Comparison of ENCODE assay signal across 14 cellular contexts in the genomic region with DNA sequence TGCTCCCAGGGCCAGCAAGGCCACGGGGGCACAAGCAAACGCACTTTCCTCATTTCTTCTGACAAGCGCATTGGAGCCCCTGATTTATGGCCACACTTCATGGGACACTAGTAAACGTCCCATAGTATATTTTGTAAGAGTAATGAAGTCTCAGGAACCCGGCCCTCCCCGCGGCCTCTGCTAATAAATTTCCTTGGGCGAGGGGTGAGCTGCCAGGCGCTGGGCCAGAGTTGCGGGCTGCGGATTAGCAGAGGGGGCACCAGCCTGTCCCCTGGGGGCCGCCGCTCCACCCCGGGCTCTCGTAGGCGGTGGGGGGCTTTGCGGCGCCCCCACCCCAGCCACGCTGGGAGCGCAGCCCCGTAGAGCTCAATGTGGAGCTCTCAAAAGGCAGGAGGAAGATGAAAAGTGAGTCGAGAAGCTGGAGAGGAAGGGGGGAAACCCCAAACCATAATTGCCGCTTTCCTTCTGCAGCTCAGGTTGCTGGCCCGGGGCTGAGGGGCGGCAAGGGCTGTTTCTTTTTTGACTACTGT.
DNase-seq lines count a peak whose midpoint lies in the region; ATAC-seq and TF ChIP-seq lines count a peak whose summit lies in the region.
"Had no signal": no experiment of that assay in that cellular context is flagged by ENCODE, and none has a peak within 500 bp of the region (broad histone marks: within the 10 kb centered on the region; RNA-seq: fewer than 3 reads in every experiment).

No MANE protein-coding gene starts in this region.

- H3K9me3 ChIP-seq in testis: no peaks in the 10 kb centered on the region

- DNase-seq in activated T-cell treated with anti-CD3 and anti-CD28 coated beads, Interleukin-2, amount 50 U/mL, for 4 hours: no peak
- DNase-seq in activated T-cell treated with anti-CD3 and anti-CD28 coated beads for 4 hours: no peak
- peak; percentile 17 for DNase-seq in SK-N-DZ (ENCODE audit: low spot score)
- DNase-seq in iPS-NIHi11 (ENCODE audit: low spot score): peak; percentile 17
- no peak for DNase-seq in testis
- DNase-seq in AG08395 (ENCODE audit: low spot score): no peak
- DNase-seq: activated CD4-positive, alpha-beta T cell treated with anti-CD3 and anti-CD28 coated beads for 4 hours; activated effector memory CD4-positive, alpha-beta T cell treated with Interleukin-2 at 50 U/mL for 16 hours; hippocampal formation; NCI-H2171 treated with DMSO at 0.1 percent for 48 hours; occipital lobe had no signal

- 45 to 57% methylated on average over 25 of the region's 25 CpGs for WGBS in testis, 2 donors

- intact Hi-C loops in testis (cut with DNase I; ENCODE audit: low total_unique reads): no loop called here

- ATAC-seq in activated T-cell treated with anti-CD3 and anti-CD28 coated beads, Interleukin-2, amount 50 U/mL, for 4 hours: peak; percentile 46 to 50
- no peak for ATAC-seq in HG02973 (IDR thresholded peaks at IDR 0.05; ENCODE audit: unreplicated experiment)
- no peak for ATAC-seq in GM19467 (IDR thresholded peaks at IDR 0.05; ENCODE audit: unreplicated experiment)

- H3K27ac ChIP-seq in testis: no peak overlapping the region
- H3K27ac ChIP-seq: epithelial cell of prostate had no signal

- TF ChIP-seq CTCF in testis (IDR thresholded peaks at IDR 0.05): no peak

- peaks cover 27% of the 10 kb centered on the region for H3K27me3 Mint-ChIP-seq in activated T-cell treated with anti-CD3 and anti-CD28 coated beads, Interleukin-2, amount 50 U/mL, for 4 hours (ENCODE audit: low read depth)

- H3K4me1 ChIP-seq in testis: peaks cover 3% of the 10 kb centered on the region

- H3K4me1 Mint-ChIP-seq in activated T-cell treated with anti-CD3 and anti-CD28 coated beads, Interleukin-2, amount 50 U/mL, for 4 hours (ENCODE audit: low read depth): peaks cover 4% of the 10 kb centered on the region

- H3K27me3 ChIP-seq in testis: no peaks in the 10 kb centered on the region

- no peak for TF ChIP-seq POLR2A in testis (IDR thresholded peaks at IDR 0.05)

- H3K36me3 Mint-ChIP-seq in activated T-cell treated with anti-CD3 and anti-CD28 coated beads, Interleukin-2, amount 50 U/mL, for 4 hours (ENCODE audit: insufficient read depth): no peaks in the 10 kb centered on the region

- peak overlapping the region; percentile 18 to 50 for H3K4me3 ChIP-seq in testis

- H3K4me3 Mint-ChIP-seq in activated T-cell treated with anti-CD3 and anti-CD28 coated beads, Interleukin-2, amount 50 U/mL, for 4 hours: no peak overlapping the region

- no peaks in the 10 kb centered on the region for H3K36me3 ChIP-seq in testis (ENCODE audit: low read depth, missing control alignments)

- H3K9me3 Mint-ChIP-seq in activated T-cell treated with anti-CD3 and anti-CD28 coated beads, Interleukin-2, amount 50 U/mL, for 4 hours: no peaks in the 10 kb centered on the region

Comparison
In these comparisons a context has a peak if more than half of its experiments do, and no peak if none do; other contexts are left out.
1. ATAC-seq: peak in activated T-cell treated with anti-CD3 and anti-CD28 coated beads, Interleukin-2, amount 50 U/mL, for 4 hours (2 of 2); none in HG02973 (single experiment) and GM19467 (single experiment).
2. DNase-seq: peak in SK-N-DZ (single experiment) and iPS-NIHi11 (single experiment); none in activated T-cell treated with anti-CD3 and anti-CD28 coated beads, Interleukin-2, amount 50 U/mL, for 4 hours (single experiment), activated T-cell treated with anti-CD3 and anti-CD28 coated beads for 4 hours (single experiment), testis (single experiment) and AG08395 (single experiment).